Comparison of ENCODE assay signal across 8 cellular contexts in genomic region chr16:27920391-27920891, GRCh38.
DNase-seq lines count a peak whose midpoint lies in the region; ATAC-seq and TF ChIP-seq lines count a peak whose summit lies in the region.

No MANE protein-coding gene starts in this region.

- ATAC-seq in SK-N-SH treated with all-trans-retinoic acid at 6 μM for 48 hours (peak; percentile 76), GM18502 (IDR thresholded peaks at IDR 0.05; ENCODE audit: poor library complexity, unreplicated experiment) (no peak)
- no peak for ATAC-seq in activated naive CD4-positive, alpha-beta T cell treated with anti-CD3 and anti-CD28 coated beads, Interleukin-2, amount 50 U/mL, for 72 hours

- H3K4me3 ChIP-seq in iPS DF 6.9 (ENCODE audit: low read length): no peak overlapping the region

- H3K4me1 ChIP-seq in iPS DF 6.9 (ENCODE audit: control insufficient read depth, insufficient read depth, low read length): no peaks in the 10 kb centered on the region

- WGBS in iPS DF 6.9 (ENCODE audit: insufficient coverage, insufficient read length): no CpG with 5 or more reads among the region's 11 CpGs

- H3K27me3 ChIP-seq in iPS DF 6.9 (ENCODE audit: control insufficient read depth, insufficient read depth, low read length): no peaks in the 10 kb centered on the region

- no peaks in the 10 kb centered on the region for H3K36me3 Mint-ChIP-seq in activated naive CD4-positive, alpha-beta T cell treated with anti-CD3 and anti-CD28 coated beads, Interleukin-2, amount 50 U/mL, for 72 hours

- DNase-seq in COLO668 (lab: John Stamatoyannopoulos, UW; ENCODE audit: unreplicated experiment): peak; percentile 2
- DNase-seq in NCI-H1105 treated with DMSO at 0.1 percent for 48 hours (lab: John Stamatoyannopoulos, UW): peak; percentile 92
- DNase-seq in iPS DF 6.9 (ENCODE audit: low read depth, low spot score): peak; percentile 27
- DNase-seq in RPMI8226: no peak
- no peak for DNase-seq in GDM1 (lab: John Stamatoyannopoulos, UW)
- DNase-seq in activated naive CD4-positive, alpha-beta T cell treated with anti-CD3 and anti-CD28 coated beads, Interleukin-2, amount 50 U/mL, for 72 hours (ENCODE audit: low spot score in 2 of 2): no peak

- H3K27ac Mint-ChIP-seq in activated naive CD4-positive, alpha-beta T cell treated with anti-CD3 and anti-CD28 coated beads, Interleukin-2, amount 50 U/mL, for 72 hours: no peak overlapping the region

- H3K9me3 ChIP-seq in iPS DF 6.9 (ENCODE audit: control insufficient read depth, insufficient read depth, low read length): no peaks in the 10 kb centered on the region

- H3K36me3 ChIP-seq in iPS DF 6.9 (ENCODE audit: control insufficient read depth, insufficient read depth, low read length): no peaks in the 10 kb centered on the region

- H3K9me3 Mint-ChIP-seq in activated naive CD4-positive, alpha-beta T cell treated with anti-CD3 and anti-CD28 coated beads, Interleukin-2, amount 50 U/mL, for 72 hours: no peaks in the 10 kb centered on the region

- H3K27ac ChIP-seq in iPS DF 6.9 (ENCODE audit: low read length): no peak overlapping the region

TF ChIP-seq in SK-N-SH treated with all-trans-retinoic acid at 6 μM for 48 hours, 23 proteins besides CTCF, POLR2A, EP300 and RAD21:
- TF ChIP-seq TSHZ2 (CRISPR knock-in tag; IDR thresholded peaks at IDR 0.05) (no peak), TCF4 (CRISPR knock-in tag; IDR thresholded peaks at IDR 0.05; ENCODE audit: borderline replicate concordance) (0 out of 2 replicates have a peak, but pooled peaks have one; percentile 38), GLIS3 (CRISPR knock-in tag; IDR thresholded peaks at IDR 0.05) (no peak), ZNF70 (CRISPR knock-in tag; IDR thresholded peaks at IDR 0.05) (peak; percentile 70), TOX (CRISPR knock-in tag; IDR thresholded peaks at IDR 0.05; ENCODE audit: borderline replicate concordance) (no peak), POU6F1 (CRISPR knock-in tag; IDR thresholded peaks at IDR 0.05; ENCODE audit: borderline replicate concordance, low read depth) (no peak), CREB5 (CRISPR knock-in tag; IDR thresholded peaks at IDR 0.05; ENCODE audit: low read depth) (no peak)
TF ChIP-seq in SK-N-SH treated with all-trans-retinoic acid at 6 μM for 48 hours: peak in this region for 2.

Comparison
In these comparisons a context has a peak if more than half of its experiments do, and no peak if none do; other contexts are left out.
1. DNase-seq: peak in COLO668 (single experiment), NCI-H1105 treated with DMSO at 0.1 percent for 48 hours (single experiment) and iPS DF 6.9 (single experiment); none in RPMI8226 (single experiment), GDM1 (single experiment) and activated naive CD4-positive, alpha-beta T cell treated with anti-CD3 and anti-CD28 coated beads, Interleukin-2, amount 50 U/mL, for 72 hours (0 of 2).